16 cellular contexts compared by ENCODE assay signal in the genomic region with DNA sequence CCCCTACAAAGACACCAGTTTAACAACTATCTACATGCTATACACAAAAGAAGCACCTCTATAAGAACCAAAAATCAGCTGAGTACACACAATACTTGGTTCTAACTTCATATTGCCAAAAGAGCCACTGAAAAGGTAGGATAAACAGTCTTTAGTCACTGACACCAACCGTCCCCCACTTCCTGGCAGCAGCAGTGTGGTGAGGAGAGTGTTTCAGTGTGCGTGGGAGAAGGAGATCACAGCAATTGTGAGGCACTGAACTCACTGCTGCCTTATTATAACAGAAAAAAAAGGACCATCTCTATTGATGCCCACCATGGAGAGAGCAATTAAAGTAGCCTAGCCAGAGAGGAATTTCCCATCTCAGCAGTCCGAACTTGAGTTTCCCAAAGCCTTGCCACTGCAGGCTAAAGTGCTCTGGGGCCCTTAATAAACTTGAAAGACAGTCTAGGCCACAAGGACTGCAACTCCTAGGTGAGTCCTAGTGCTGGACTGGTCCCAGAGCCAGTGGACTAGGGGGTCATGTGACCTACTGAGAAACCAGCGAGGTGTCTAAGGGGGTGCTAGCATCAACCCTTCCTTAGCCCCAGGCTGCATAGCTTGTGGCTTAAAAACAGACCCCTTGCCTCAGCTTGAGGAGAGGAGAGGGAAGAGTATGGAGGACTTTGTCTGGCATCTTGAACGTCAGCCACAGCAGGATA. TPM values are rescaled to one million over a fixed set of nuclear protein-coding genes. Genes with fewer than 3 reads are reported as not detected.
DNase-seq lines count a peak whose midpoint lies in the region; ATAC-seq, FAIRE-seq and TF ChIP-seq lines count a peak whose summit lies in the region.
"Had no signal": no experiment of that assay in that cellular context is flagged by ENCODE, and none has a peak within 500 bp of the region (broad histone marks: within the 10 kb centered on the region; RNA-seq: fewer than 3 reads in every experiment).

No MANE protein-coding gene starts in this region.

- H3K4me1 ChIP-seq in mucosa of descending colon (ENCODE audit: low read depth) (no peaks in the 10 kb centered on the region), kidney (ENCODE audit: control insufficient read depth in 1 of 2, insufficient read depth in 1 of 2, low read depth in 1 of 2, low read length in 2 of 2) (no peaks in the 10 kb centered on the region)
- H3K4me1 ChIP-seq: A549, Peyer's patch had no signal

- peaks cover 40% of the 10 kb centered on the region for H3K4me1 Mint-ChIP-seq in activated CD4-positive, alpha-beta T cell treated with anti-CD3 and anti-CD28 coated beads for 36 hours
- H3K4me1 Mint-ChIP-seq in activated CD8-positive, alpha-beta T cell treated with anti-CD3 and anti-CD28 coated beads for 36 hours (ENCODE audit: low read depth) = peaks cover 20% of the 10 kb centered on the region

- no peaks in the 10 kb centered on the region for H3K27me3 Mint-ChIP-seq in activated CD4-positive, alpha-beta T cell treated with anti-CD3 and anti-CD28 coated beads for 36 hours
- no peaks in the 10 kb centered on the region for H3K27me3 Mint-ChIP-seq in activated CD8-positive, alpha-beta T cell treated with anti-CD3 and anti-CD28 coated beads for 36 hours

- no peak for TF ChIP-seq CTCF in activated CD8-positive, alpha-beta T cell treated with anti-CD3 and anti-CD28 coated beads for 36 hours (IDR thresholded peaks at IDR 0.05)
- no peak for TF ChIP-seq CTCF in mucosa of descending colon (IDR thresholded peaks at IDR 0.05)
- no peak for TF ChIP-seq CTCF in kidney (IDR thresholded peaks at IDR 0.05; ENCODE audit: borderline replicate concordance, extremely low read depth, insufficient read depth)

- peak; percentile 97 for ATAC-seq in activated CD4-positive, alpha-beta T cell treated with anti-CD3 and anti-CD28 coated beads for 36 hours
- ATAC-seq in activated CD8-positive, alpha-beta T cell treated with anti-CD3 and anti-CD28 coated beads for 36 hours = peak; percentile 97
- ATAC-seq in mucosa of descending colon = peak; percentile 14

- H3K9me3 Mint-ChIP-seq in activated CD4-positive, alpha-beta T cell treated with anti-CD3 and anti-CD28 coated beads for 36 hours (ENCODE audit: low read depth) = peaks cover 10% of the 10 kb centered on the region
- H3K9me3 Mint-ChIP-seq in activated CD8-positive, alpha-beta T cell treated with anti-CD3 and anti-CD28 coated beads for 36 hours = peaks cover 11% of the 10 kb centered on the region

- no peaks in the 10 kb centered on the region for H3K36me3 ChIP-seq in mucosa of descending colon (ENCODE audit: low read depth)
- H3K36me3 ChIP-seq in kidney (ENCODE audit: control insufficient read depth in 1 of 2, insufficient read depth in 2 of 2, low read length in 2 of 2) = no peaks in the 10 kb centered on the region
- H3K36me3 ChIP-seq: Peyer's patch had no signal

- peak overlapping the region; percentile 90 for H3K27ac Mint-ChIP-seq in activated CD4-positive, alpha-beta T cell treated with anti-CD3 and anti-CD28 coated beads for 36 hours
- H3K27ac Mint-ChIP-seq in activated CD8-positive, alpha-beta T cell treated with anti-CD3 and anti-CD28 coated beads for 36 hours = peak overlapping the region; percentile 81

- H3K9me3 ChIP-seq in mucosa of descending colon (no peaks in the 10 kb centered on the region), kidney (ENCODE audit: control insufficient read depth in 1 of 2, low read length in 2 of 2) (no peaks in the 10 kb centered on the region)
- H3K9me3 ChIP-seq: Peyer's patch had no signal

- H3K36me3 Mint-ChIP-seq in activated CD4-positive, alpha-beta T cell treated with anti-CD3 and anti-CD28 coated beads for 36 hours (ENCODE audit: low read depth) = peaks cover 16% of the 10 kb centered on the region
- H3K36me3 Mint-ChIP-seq in activated CD8-positive, alpha-beta T cell treated with anti-CD3 and anti-CD28 coated beads for 36 hours (ENCODE audit: low read depth) = peaks cover 3% of the 10 kb centered on the region

- no peak overlapping the region for H3K4me3 ChIP-seq in mucosa of descending colon
- H3K4me3 ChIP-seq in kidney (ENCODE audit: low read length in 2 of 2) = no peak overlapping the region
- H3K4me3 ChIP-seq: A549, Peyer's patch had no signal

- peak; percentile 84 for DNase-seq in activated CD4-positive, alpha-beta T cell treated with anti-CD3 and anti-CD28 coated beads for 36 hours
- DNase-seq in activated CD4-positive, alpha-beta T cell treated with anti-CD3 and anti-CD28 coated beads, Interleukin-2, amount 50 U/mL, for 1 hour = no peak
- peak; percentile 81 for DNase-seq in activated CD8-positive, alpha-beta T cell treated with anti-CD3 and anti-CD28 coated beads for 36 hours
- DNase-seq in mucosa of descending colon (no peak), kidney (no peak), ecto neural progenitor cell (ENCODE audit: low spot score) (no peak)
- peak; percentile 16 to 26 for DNase-seq in stimulated activated CD8-positive, alpha-beta memory T cell treated with anti-CD3 and anti-CD28 coated beads, Interleukin-7, amount 100 ng/mL, for 4 hours (ENCODE audit: low read depth in 2 of 2)
- no peak for DNase-seq in effector CD8-positive, alpha-beta T cell (lab: John Stamatoyannopoulos, UW)
- DNase-seq: NCI-H226, Peyer's patch had no signal

- intact Hi-C loops in activated CD4-positive, alpha-beta T cell treated with anti-CD3 and anti-CD28 coated beads for 36 hours (cut with DNase I, micrococcal nuclease) = loop anchor here in 1 of 2 experiments (10.0 kb wide), 2 partner anchors 365 to 685 kb away; a partner anchor contains a TSS
- intact Hi-C loops in activated CD8-positive, alpha-beta T cell treated with anti-CD3 and anti-CD28 coated beads for 36 hours (cut with micrococcal nuclease) = no loop called here
- intact Hi-C loops in mucosa of descending colon (cut with DNase I, micrococcal nuclease) (no loop called here), kidney (cut with DNase I) (no loop called here)

- CTCF ChIA-PET in activated CD4-positive, alpha-beta T cell treated with anti-CD3 and anti-CD28 coated beads for 36 hours (lab: Charles Lee) = no interaction called here
- CTCF ChIA-PET in activated CD8-positive, alpha-beta T cell treated with anti-CD3 and anti-CD28 coated beads for 36 hours (lab: Charles Lee) = no interaction called here

- POLR2A ChIA-PET in activated CD4-positive, alpha-beta T cell treated with anti-CD3 and anti-CD28 coated beads for 36 hours (lab: Charles Lee) = interaction anchor here (0.6 kb wide), 1 partner anchor 43 kb away, joined by 5 read pairs; no protein-coding TSS in a partner anchor
- POLR2A ChIA-PET in activated CD8-positive, alpha-beta T cell treated with anti-CD3 and anti-CD28 coated beads for 36 hours (lab: Charles Lee) = no interaction called here

- peak overlapping the region; percentile 7 for H3K4me3 Mint-ChIP-seq in activated CD4-positive, alpha-beta T cell treated with anti-CD3 and anti-CD28 coated beads for 36 hours
- H3K4me3 Mint-ChIP-seq in activated CD8-positive, alpha-beta T cell treated with anti-CD3 and anti-CD28 coated beads for 36 hours = no peak overlapping the region

- H3K9ac ChIP-seq in kidney (ENCODE audit: low read length in 2 of 2) = no peak overlapping the region

- FAIRE-seq in kidney (lab: Jason Lieb, UNC) = no peak
- FAIRE-seq: A549, GM12891, keratinocyte had no signal

- no peak overlapping the region for H3K27ac ChIP-seq in kidney (ENCODE audit: low read depth in 2 of 2, low read length in 2 of 2)
- H3K27ac ChIP-seq: A549, Peyer's patch had no signal

RNA-seq across cellular contexts. Expression of a gene that starts 37.1 kb away (rescaled TPM):
- not detected for total RNA-seq in activated CD4-positive, alpha-beta T cell treated with anti-CD3 and anti-CD28 coated beads for 36 hours
- total RNA-seq in activated CD8-positive, alpha-beta T cell treated with anti-CD3 and anti-CD28 coated beads for 36 hours = not detected
- total RNA-seq in mucosa of descending colon = under 1 TPM in 1 of 3 donors, not detected in 2; 0.76 TPM
- not detected for total RNA-seq in kidney
- not detected for polyA plus RNA-seq in kidney (ENCODE audit: insufficient read depth, low read depth, low replicate concordance)
- total RNA-seq: fibroblast of villous mesenchyme, MCF 10A, Peyer's patch, subcutaneous adipose tissue had no signal
- polyA plus RNA-seq: A549 had no signal

Comparison
In these comparisons a context has a peak if more than half of its experiments do, and no peak if none do; other contexts are left out.
1. DNase-seq: peak in activated CD4-positive, alpha-beta T cell treated with anti-CD3 and anti-CD28 coated beads for 36 hours (single experiment), activated CD8-positive, alpha-beta T cell treated with anti-CD3 and anti-CD28 coated beads for 36 hours (single experiment) and stimulated activated CD8-positive, alpha-beta memory T cell treated with anti-CD3 and anti-CD28 coated beads, Interleukin-7, amount 100 ng/mL, for 4 hours (2 of 2); none in activated CD4-positive, alpha-beta T cell treated with anti-CD3 and anti-CD28 coated beads, Interleukin-2, amount 50 U/mL, for 1 hour (single experiment), mucosa of descending colon (0 of 3), effector CD8-positive, alpha-beta T cell (single experiment), kidney (single experiment) and ecto neural progenitor cell (single experiment).
2. ATAC-seq: peak in every context shown above with its lines; median percentile 97 in activated CD4-positive, alpha-beta T cell treated with anti-CD3 and anti-CD28 coated beads for 36 hours; 97 in activated CD8-positive, alpha-beta T cell treated with anti-CD3 and anti-CD28 coated beads for 36 hours; 14 in mucosa of descending colon.